ENCODE assay signal across 8 cellular contexts in genomic region chr13:20772401-20773131, GRCh38. TPM values are rescaled to one million over a fixed set of nuclear protein-coding genes. Genes with fewer than 3 reads are reported as not detected.
DNase-seq lines count a peak whose midpoint lies in the region; ATAC-seq and TF ChIP-seq lines count a peak whose summit lies in the region.

No MANE protein-coding gene starts in this region.

- CTCF ChIA-PET in A673 (lab: Charles Lee): no interaction called here

- peak overlapping the region; percentile 52 for H3K4me3 ChIP-seq in A673 (ENCODE audit: low read depth, low read length, poor library complexity, severe bottlenecking)
- H3K4me3 ChIP-seq in HUES64 (ENCODE audit: low read length): peak overlapping the region; percentile 86
- H3K4me3 ChIP-seq in mesenchymal stem cell (ENCODE audit: insufficient read depth in 1 of 2, low read depth in 1 of 2, low read length in 2 of 2): peak overlapping the region in 1 of 2 experiments; percentile 88

- H2AFZ ChIP-seq in mesenchymal stem cell (ENCODE audit: low read depth, low read length): no peak overlapping the region

- H2BK5ac ChIP-seq in mesenchymal stem cell (ENCODE audit: low read depth, low read length, poor library complexity, severe bottlenecking): no peak overlapping the region

- H3K27ac ChIP-seq in A673 (ENCODE audit: low read depth, low read length, poor library complexity, severe bottlenecking): peak overlapping the region; percentile 82
- no peak overlapping the region for H3K27ac ChIP-seq in HUES64 (ENCODE audit: low read depth, low read length)
- H3K27ac ChIP-seq in mesenchymal stem cell (ENCODE audit: low read length, poor library complexity, severe bottlenecking): no peak overlapping the region

- H3K9ac ChIP-seq in HUES64 (ENCODE audit: low read depth, low read length): peak overlapping the region; percentile 96; the same call in 1 of the 2 replicates
- peak overlapping the region; percentile 97 for H3K9ac ChIP-seq in mesenchymal stem cell (ENCODE audit: low read length)

- peak overlapping the region; percentile 7 for H3K4me2 ChIP-seq in mesenchymal stem cell (ENCODE audit: low read length, poor library complexity, severe bottlenecking)

- H4K91ac ChIP-seq in mesenchymal stem cell (ENCODE audit: low read length): no peak overlapping the region

- no peaks in the 10 kb centered on the region for H3K27me3 ChIP-seq in A673 (replicated peaks; ENCODE audit: insufficient read depth, low read depth, low read length, poor library complexity)
- no peaks in the 10 kb centered on the region for H3K27me3 ChIP-seq in HUES64 (ENCODE audit: insufficient read depth, low read length)
- H3K27me3 ChIP-seq in mesenchymal stem cell (ENCODE audit: control insufficient read depth in 1 of 2, insufficient read depth in 1 of 2, low read length in 2 of 2): no peaks in the 10 kb centered on the region

- no peak overlapping the region for H2BK15ac ChIP-seq in mesenchymal stem cell (ENCODE audit: low read depth, poor library complexity, severe bottlenecking)

- TF ChIP-seq CTCF in A673 (conservative IDR thresholded peaks at IDR 0.05; ENCODE audit: low read depth, low read length) (no peak), GM20000 (IDR thresholded peaks at IDR 0.05; ENCODE audit: extremely low read depth, missing control alignments) (no peak)

- peaks cover 18% of the 10 kb centered on the region for H3K79me1 ChIP-seq in mesenchymal stem cell (replicated peaks; ENCODE audit: low read length, poor library complexity, severe bottlenecking)

- H3K14ac ChIP-seq in mesenchymal stem cell (ENCODE audit: low read length in 2 of 2): no peak overlapping the region

- no TSS peak for BruUV-seq in A673 (replicated peaks; lab: Mats Ljungman, UMichigan)

- H3K18ac ChIP-seq in mesenchymal stem cell (ENCODE audit: low read depth in 1 of 2, low read length in 2 of 2): no peak overlapping the region

- ATAC-seq in GM21360 (IDR thresholded peaks at IDR 0.05; ENCODE audit: unreplicated experiment) (no peak), GM21526 (IDR thresholded peaks at IDR 0.05; ENCODE audit: low FRiP score, unreplicated experiment) (no peak)

- WGBS in HUES64: 83% methylated on average over 10 of the region's 10 CpGs
- WGBS in mesenchymal stem cell: 88% methylated on average over 8 of the region's 10 CpGs

- DNase-seq in A673 (ENCODE audit: low spot score): peak; percentile 26
- peak; percentile 94 for DNase-seq in amniotic epithelial cell (ENCODE audit: low read depth)
- no peak for DNase-seq in mesenchymal stem cell
- DNase-seq in GM20000 (ENCODE audit: low spot score): no peak
- no peak for DNase-seq in NCI-H128 (lab: John Stamatoyannopoulos, UW; ENCODE audit: unreplicated experiment)

- H2AK5ac ChIP-seq in mesenchymal stem cell (ENCODE audit: low read length, severe bottlenecking): peak overlapping the region; percentile 60

- intact Hi-C loops in A673 (cut with micrococcal nuclease; ENCODE audit: unreplicated experiment): no loop called here

- no peak overlapping the region for H3K4ac ChIP-seq in mesenchymal stem cell (ENCODE audit: low read depth in 1 of 2, low read length in 2 of 2)

- no peak overlapping the region for H4K8ac ChIP-seq in mesenchymal stem cell (ENCODE audit: low read length)

- no peak overlapping the region for H2BK12ac ChIP-seq in mesenchymal stem cell (ENCODE audit: low read length in 2 of 2)

- H3K4me1 ChIP-seq in A673 (ENCODE audit: insufficient read depth, low read length, poor library complexity, severe bottlenecking) (peaks cover 9% of the 10 kb centered on the region), HUES64 (ENCODE audit: insufficient read depth, low read length) (peaks cover 11% of the 10 kb centered on the region), mesenchymal stem cell (ENCODE audit: control insufficient read depth, insufficient read depth, low read depth, low read length) (peaks cover 3% of the 10 kb centered on the region)

- H3K9me3 ChIP-seq in A673 (ENCODE audit: low read depth, low read length, poor library complexity, severe bottlenecking): peaks cover 20% of the 10 kb centered on the region
- H3K9me3 ChIP-seq in HUES64 (ENCODE audit: insufficient read depth, low read depth, low read length): peaks cover 7% of the 10 kb centered on the region; the same call in 1 of the 2 replicates
- H3K9me3 ChIP-seq in mesenchymal stem cell (ENCODE audit: control insufficient read depth, low read length): peaks cover 22% of the 10 kb centered on the region

- H3K23ac ChIP-seq in mesenchymal stem cell (ENCODE audit: low read length in 2 of 2): no peak overlapping the region

- no peak overlapping the region for H2BK120ac ChIP-seq in mesenchymal stem cell (ENCODE audit: low read depth, low read length)

- POLR2A ChIA-PET in A673 (lab: Charles Lee; ENCODE audit: low non-redundant PET): no interaction called here

- peaks cover 20% of the 10 kb centered on the region for H3K36me3 ChIP-seq in A673 (ENCODE audit: insufficient read depth, low read length, poor library complexity, severe bottlenecking)
- peaks cover 3% of the 10 kb centered on the region; the same call in 1 of the 2 replicates for H3K36me3 ChIP-seq in HUES64 (ENCODE audit: insufficient read depth, low read length)
- H3K36me3 ChIP-seq in mesenchymal stem cell (ENCODE audit: control insufficient read depth in 1 of 2, insufficient read depth in 2 of 2, low read depth in 1 of 2, low read length in 2 of 2): peaks cover 3 to 40% of the 10 kb centered on the region in 2 experiments

RNA-seq across cellular contexts. Expression of gene EEF1AKMT1, which starts 1.2 kb away (rescaled TPM):
- total RNA-seq in A673 (2021): 9.2 and 10.8 TPM in 2 replicates
- 6.6 TPM for polyA plus RNA-seq in HUES64 (2013, experiment 1 of 2)
- polyA plus RNA-seq in HUES64 (2013, experiment 2 of 2): 9.3 TPM
- 5.9 TPM for polyA plus RNA-seq in mesenchymal stem cell (2013, experiment 1 of 2)
- polyA plus RNA-seq in mesenchymal stem cell (2013, experiment 2 of 2): 6.1 TPM

Comparison
In these comparisons a context has a peak if more than half of its experiments do, and no peak if none do; other contexts are left out.
1. DNase-seq: peak in A673 (single experiment) and amniotic epithelial cell (single experiment); none in mesenchymal stem cell (single experiment), GM20000 (single experiment) and NCI-H128 (single experiment).